ENCODE assay signal across 27 cellular contexts in genomic region chr1:189662190-189662589, GRCh38.
DNase-seq lines count a peak whose midpoint lies in the region; ATAC-seq, FAIRE-seq and TF ChIP-seq lines count a peak whose summit lies in the region.
"Had no signal": no experiment of that assay in that cellular context is flagged by ENCODE, and none has a peak within 500 bp of the region (broad histone marks: within the 10 kb centered on the region; RNA-seq: fewer than 3 reads in every experiment).

No MANE protein-coding gene starts in this region.

- H3K27ac ChIP-seq in endodermal cell (ENCODE audit: low read depth, low read length): no peak overlapping the region
- H3K27ac ChIP-seq: heart right ventricle, psoas muscle had no signal

- no peaks in the 10 kb centered on the region for H3K36me3 Mint-ChIP-seq in endodermal cell (ENCODE audit: low read depth)
- H3K36me3 Mint-ChIP-seq: activated naive CD4-positive, alpha-beta T cell treated with anti-CD3 and anti-CD28 coated beads, Interleukin-2, amount 50 U/mL, for 24 hours; CD4-positive, CD25-positive, alpha-beta regulatory T cell had no signal

- in situ Hi-C loops in Caki2 (cut with HindIII; ENCODE audit: low pct_unique_long_range_greater_than_20kb, low sequenced_read_pairs): no loop called here

- H3K27me3 Mint-ChIP-seq in endodermal cell (ENCODE audit: insufficient read depth): no peaks in the 10 kb centered on the region
- H3K27me3 Mint-ChIP-seq: activated B cell treated with CpG ODN at 0.5 μM for 24 hours; activated naive CD4-positive, alpha-beta T cell treated with anti-CD3 and anti-CD28 coated beads, Interleukin-2, amount 50 U/mL, for 24 hours; CD4-positive, CD25-positive, alpha-beta regulatory T cell had no signal

- peaks cover 8% of the 10 kb centered on the region for H3K4me1 Mint-ChIP-seq in endodermal cell
- H3K4me1 Mint-ChIP-seq: activated B cell treated with CpG ODN at 0.5 μM for 24 hours; activated naive CD4-positive, alpha-beta T cell treated with anti-CD3 and anti-CD28 coated beads, Interleukin-2, amount 50 U/mL, for 24 hours had no signal

- H3K9me3 ChIP-seq in endodermal cell (ENCODE audit: control insufficient read depth, low read length): no peaks in the 10 kb centered on the region
- H3K9me3 ChIP-seq: heart right ventricle, psoas muscle had no signal

- no peak for FAIRE-seq in GM19239 (lab: Jason Lieb, UNC)
- FAIRE-seq: endothelial cell of umbilical vein, H1 had no signal

- H3K9ac ChIP-seq in endodermal cell (ENCODE audit: extremely low read depth, low read length, poor library complexity, severe bottlenecking): no peak overlapping the region

- H3K4me3 Mint-ChIP-seq in endodermal cell: no peak overlapping the region
- H3K4me3 Mint-ChIP-seq: activated B cell treated with CpG ODN at 0.5 μM for 24 hours; activated naive CD4-positive, alpha-beta T cell treated with anti-CD3 and anti-CD28 coated beads, Interleukin-2, amount 50 U/mL, for 24 hours; activated T-helper 1 cell treated with anti-CD3 and anti-CD28 coated beads, Interleukin-12 subunit alpha, Interleukin-12 subunit beta, Interleukin-2, Interleukin-4 antibody, amounts not matched to agents 30 ng/mL and 10 ng/mL and 1 ng/mL, durations not matched to agents 14 hours and 24 hours and 36 hours; CD4-positive, CD25-positive, alpha-beta regulatory T cell had no signal

- no peaks in the 10 kb centered on the region for H3K36me3 ChIP-seq in endodermal cell (ENCODE audit: control insufficient read depth, insufficient read depth, low read length)
- H3K36me3 ChIP-seq: heart right ventricle had no signal

- TF ChIP-seq CTCF in endodermal cell (conservative IDR thresholded peaks at IDR 0.05): peak; percentile 27

- whole genome bisulfite sequencing in endodermal cell (ENCODE audit: insufficient coverage in 1 of 2, insufficient read length in 1 of 2), 2 experiments: 93 to 100% methylated on average over 2 to 3 of the region's 3 CpGs

- H3K4me1 ChIP-seq in endodermal cell (ENCODE audit: control insufficient read depth, insufficient read depth, low read length): no peaks in the 10 kb centered on the region
- H3K4me1 ChIP-seq: heart right ventricle, psoas muscle had no signal

- DNase-seq in Caki2 (ENCODE audit: low read depth): peak; percentile 25
- DNase-seq in Daoy (ENCODE audit: low read depth): peak; percentile 24
- peak; percentile 19 for DNase-seq in NCI-H69 (lab: John Stamatoyannopoulos, UW)
- no peak for DNase-seq in endodermal cell
- DNase-seq in NCI-H2107 treated with DMSO at 0.1 percent for 48 hours (lab: John Stamatoyannopoulos, UW; ENCODE audit: unreplicated experiment): no peak
- DNase-seq in GM19239 (ENCODE audit: insufficient read length, low spot score): no peak
- no peak for DNase-seq in stimulated activated naive CD8-positive, alpha-beta T cell treated with anti-CD3 and anti-CD28 coated beads, Interleukin-15, Interleukin-2, amounts not matched to agents 100 U/mL and 50 U/mL, for 24 hours
- DNase-seq: activated B cell treated with CpG ODN at 0.5 μM for 24 hours; aorta; CD4-positive, CD25-positive, alpha-beta regulatory T cell; central memory CD4-positive, alpha-beta T cell; DMS153; heart right ventricle; Kasumi-1; mesendoderm; NCI-H1417; NCI-H2081 treated with DMSO at 0.1 percent for 48 hours; NCI-H524; psoas muscle; RPMI8226; stimulated activated CD8-positive, alpha-beta memory T cell treated with anti-CD3 and anti-CD28 coated beads, Interleukin-4, amount 100 ng/mL, for 48 hours; T1000 had no signal

- H3K27me3 ChIP-seq in endodermal cell (ENCODE audit: control insufficient read depth, insufficient read depth, low read length, poor library complexity, severe bottlenecking): peaks cover 5% of the 10 kb centered on the region
- H3K27me3 ChIP-seq: heart right ventricle had no signal

- no peak overlapping the region for H3K4me3 ChIP-seq in endodermal cell (ENCODE audit: low read length)
- H3K4me3 ChIP-seq: heart right ventricle, psoas muscle had no signal

- no peaks in the 10 kb centered on the region for H3K9me3 Mint-ChIP-seq in endodermal cell

- no peak for ATAC-seq in stimulated activated naive CD8-positive, alpha-beta T cell treated with anti-CD3 and anti-CD28 coated beads, Interleukin-15, Interleukin-2, amounts not matched to agents 100 U/mL and 50 U/mL, for 24 hours
- ATAC-seq: heart right ventricle, left lobe of liver, psoas muscle had no signal

- no peak overlapping the region for H3K27ac Mint-ChIP-seq in endodermal cell
- H3K27ac Mint-ChIP-seq: activated B cell treated with CpG ODN at 0.5 μM for 24 hours; activated naive CD4-positive, alpha-beta T cell treated with anti-CD3 and anti-CD28 coated beads, Interleukin-2, amount 50 U/mL, for 24 hours; activated T-helper 1 cell treated with anti-CD3 and anti-CD28 coated beads, Interleukin-12 subunit alpha, Interleukin-12 subunit beta, Interleukin-2, Interleukin-4 antibody, amounts not matched to agents 30 ng/mL and 10 ng/mL and 1 ng/mL, durations not matched to agents 14 hours and 24 hours and 36 hours; CD4-positive, CD25-positive, alpha-beta regulatory T cell had no signal

Comparison
In these comparisons a context has a peak if more than half of its experiments do, and no peak if none do; other contexts are left out.
1. DNase-seq: peak in Caki2 (single experiment), Daoy (single experiment) and NCI-H69 (single experiment); none in endodermal cell (single experiment), NCI-H2107 treated with DMSO at 0.1 percent for 48 hours (single experiment), GM19239 (single experiment) and stimulated activated naive CD8-positive, alpha-beta T cell treated with anti-CD3 and anti-CD28 coated beads, Interleukin-15, Interleukin-2, amounts not matched to agents 100 U/mL and 50 U/mL, for 24 hours (single experiment).